ENCODE assay signal across 23 cellular contexts in genomic region chr11:120637131-120637530, GRCh38.
"Had no signal": no experiment of that assay in that cellular context is flagged by ENCODE, and none has a peak within 500 bp of the region (broad histone marks: within the 10 kb centered on the region; RNA-seq: fewer than 3 reads in every experiment).

No MANE protein-coding gene starts in this region.

- H3K27ac Mint-ChIP-seq: activated CD4-positive, alpha-beta T cell treated with anti-CD3 and anti-CD28 coated beads, Interleukin-2, amount 10 ng/mL, durations not matched to agents 24 days and 14 days; activated CD8-positive, alpha-beta T cell treated with anti-CD3 and anti-CD28 coated beads for 36 hours; activated naive CD4-positive, alpha-beta T cell treated with anti-CD3 and anti-CD28 coated beads, Interleukin-2, amount 50 U/mL, for 24 hours; activated naive CD8-positive, alpha-beta T cell treated with anti-CD3 and anti-CD28 coated beads, Interleukin-2, amount 10 ng/mL, durations not matched to agents 7 days and 5 days; activated T-helper 2 cell treated with anti-CD3 and anti-CD28 coated beads, Interferon-gamma antibody, Interleukin-2, Interleukin-4, amounts not matched to agents 10 μg/mL and 5 μg/mL and 100 μg/mL, durations not matched to agents 14 hours and 24 hours and 36 hours had no signal

- ATAC-seq: activated CD8-positive, alpha-beta T cell treated with anti-CD3 and anti-CD28 coated beads for 36 hours; K562 had no signal

- H3K4me1 Mint-ChIP-seq: activated CD4-positive, alpha-beta T cell treated with anti-CD3 and anti-CD28 coated beads, Interleukin-2, amount 10 ng/mL, durations not matched to agents 24 days and 14 days; activated naive CD4-positive, alpha-beta T cell treated with anti-CD3 and anti-CD28 coated beads, Interleukin-2, amount 50 U/mL, for 24 hours; activated naive CD8-positive, alpha-beta T cell treated with anti-CD3 and anti-CD28 coated beads, Interleukin-2, amount 10 ng/mL, durations not matched to agents 7 days and 5 days had no signal

- H3K4me3 Mint-ChIP-seq: activated CD4-positive, alpha-beta T cell treated with anti-CD3 and anti-CD28 coated beads, Interleukin-2, amount 10 ng/mL, durations not matched to agents 24 days and 14 days; activated CD8-positive, alpha-beta T cell treated with anti-CD3 and anti-CD28 coated beads for 36 hours; activated naive CD4-positive, alpha-beta T cell treated with anti-CD3 and anti-CD28 coated beads, Interleukin-2, amount 50 U/mL, for 24 hours; activated naive CD8-positive, alpha-beta T cell treated with anti-CD3 and anti-CD28 coated beads, Interleukin-2, amount 10 ng/mL, durations not matched to agents 7 days and 5 days had no signal

- DNase-seq: activated CD4-positive, alpha-beta T cell treated with anti-CD3 and anti-CD28 coated beads, Interleukin-2, amount 10 ng/mL, durations not matched to agents 24 days and 14 days; activated CD4-positive, alpha-beta T cell treated with anti-CD3 and anti-CD28 coated beads, Interleukin-2, amount 50 U/mL, for 4 hours; activated CD8-positive, alpha-beta T cell treated with anti-CD3 and anti-CD28 coated beads for 36 hours; activated gamma-delta T cell; activated naive CD4-positive, alpha-beta T cell treated with Interleukin-2 at 50 U/mL for 16 hours; activated naive CD8-positive, alpha-beta T cell treated with anti-CD3 and anti-CD28 coated beads, Interleukin-2, amount 10 ng/mL, durations not matched to agents 7 days and 5 days; activated T-cell treated with anti-CD3 and anti-CD28 coated beads, Interleukin-2, amount 50 U/mL, for 1 hour; amygdala; IMR-90; NCI-H1105; NCI-H1436 treated with DMSO at 0.1 percent for 48 hours; NCI-H1694 treated with DMSO at 0.1 percent for 48 hours; NCI-H2081; NCI-H226; NCI-H510A; NCI-H526; NK-92 treated with Interleukin-12 subunit alpha and Interleukin-12 subunit beta, amount 100 ng/mL, for 24 hours; PC-9; Right ventricle myocardium superior; T1000 had no signal

- H3K36me3 Mint-ChIP-seq: activated naive CD4-positive, alpha-beta T cell treated with anti-CD3 and anti-CD28 coated beads, Interleukin-2, amount 50 U/mL, for 24 hours; activated naive CD8-positive, alpha-beta T cell treated with anti-CD3 and anti-CD28 coated beads, Interleukin-2, amount 10 ng/mL, durations not matched to agents 7 days and 5 days had no signal

- H3K9me3 Mint-ChIP-seq: activated CD4-positive, alpha-beta T cell treated with anti-CD3 and anti-CD28 coated beads, Interleukin-2, amount 10 ng/mL, durations not matched to agents 24 days and 14 days; activated CD8-positive, alpha-beta T cell treated with anti-CD3 and anti-CD28 coated beads for 36 hours; activated naive CD4-positive, alpha-beta T cell treated with anti-CD3 and anti-CD28 coated beads, Interleukin-2, amount 50 U/mL, for 24 hours; activated naive CD8-positive, alpha-beta T cell treated with anti-CD3 and anti-CD28 coated beads, Interleukin-2, amount 10 ng/mL, durations not matched to agents 7 days and 5 days; activated T-helper 2 cell treated with anti-CD3 and anti-CD28 coated beads, Interferon-gamma antibody, Interleukin-2, Interleukin-4, amounts not matched to agents 10 μg/mL and 5 μg/mL and 100 μg/mL, durations not matched to agents 14 hours and 24 hours and 36 hours had no signal
